20 cellular contexts compared by ENCODE assay signal in genomic region chr1:115665319-115665718, GRCh38. TPM values are rescaled to one million over a fixed set of nuclear protein-coding genes. Genes with fewer than 3 reads are reported as not detected.
DNase-seq lines count a peak whose midpoint lies in the region; ATAC-seq and TF ChIP-seq lines count a peak whose summit lies in the region.
"Had no signal": no experiment of that assay in that cellular context is flagged by ENCODE, and none has a peak within 500 bp of the region (broad histone marks: within the 10 kb centered on the region; RNA-seq: fewer than 3 reads in every experiment).

No MANE protein-coding gene starts in this region.

- no peak overlapping the region for H3K9ac ChIP-seq in endodermal cell (ENCODE audit: extremely low read depth, low read length, poor library complexity, severe bottlenecking)
- H3K9ac ChIP-seq: parathyroid adenoma had no signal

- peaks cover 13% of the 10 kb centered on the region for H3K4me1 Mint-ChIP-seq in endodermal cell
- H3K4me1 Mint-ChIP-seq: CD4-positive, alpha-beta memory T cell; naive B cell had no signal

- no peaks in the 10 kb centered on the region for H3K27me3 Mint-ChIP-seq in endodermal cell (ENCODE audit: insufficient read depth)
- H3K27me3 Mint-ChIP-seq: activated CD8-positive, alpha-beta T cell treated with anti-CD3 and anti-CD28 coated beads for 36 hours; activated naive CD8-positive, alpha-beta T cell; brain; CD4-positive, alpha-beta memory T cell; naive B cell had no signal

- H3K27ac ChIP-seq in endodermal cell (ENCODE audit: low read depth, low read length) = no peak overlapping the region
- H3K27ac ChIP-seq: esophagus muscularis mucosa, lower lobe of right lung, parathyroid adenoma had no signal

- no peak overlapping the region for H3K4me3 Mint-ChIP-seq in endodermal cell
- H3K4me3 Mint-ChIP-seq: activated CD8-positive, alpha-beta T cell treated with anti-CD3 and anti-CD28 coated beads for 36 hours; activated naive CD8-positive, alpha-beta T cell; activated T-cell treated with anti-CD3 and anti-CD28 coated beads, Interleukin-2, amount 50 U/mL, for 72 hours; brain; CD4-positive, alpha-beta memory T cell; naive B cell had no signal

- H3K27ac Mint-ChIP-seq in endodermal cell = peak overlapping the region; percentile 67
- H3K27ac Mint-ChIP-seq: activated CD8-positive, alpha-beta T cell treated with anti-CD3 and anti-CD28 coated beads for 36 hours; activated naive CD8-positive, alpha-beta T cell; activated T-cell treated with anti-CD3 and anti-CD28 coated beads, Interleukin-2, amount 50 U/mL, for 72 hours; CD4-positive, alpha-beta memory T cell; naive B cell had no signal

- H3K27me3 ChIP-seq in endodermal cell (ENCODE audit: control insufficient read depth, insufficient read depth, low read length, poor library complexity, severe bottlenecking) = no peaks in the 10 kb centered on the region
- H3K27me3 ChIP-seq: esophagus muscularis mucosa had no signal

- H3K36me3 Mint-ChIP-seq in endodermal cell (ENCODE audit: low read depth) = peaks cover 95% of the 10 kb centered on the region
- H3K36me3 Mint-ChIP-seq: naive B cell had no signal

- peaks cover 4% of the 10 kb centered on the region for H3K4me1 ChIP-seq in endodermal cell (ENCODE audit: control insufficient read depth, insufficient read depth, low read length)
- H3K4me1 ChIP-seq: lower lobe of right lung had no signal

- WGBS in endodermal cell (ENCODE audit: insufficient coverage in 1 of 2, insufficient read length in 1 of 2), 2 experiments = 89 to 97% methylated on average over 4 of the region's 4 CpGs

- TF ChIP-seq CTCF in endodermal cell (conservative IDR thresholded peaks at IDR 0.05) = no peak

- no peak overlapping the region for H3K4me3 ChIP-seq in endodermal cell (ENCODE audit: low read length)
- H3K4me3 ChIP-seq: esophagus muscularis mucosa, lower lobe of right lung had no signal

- ATAC-seq in HG02840 (IDR thresholded peaks at IDR 0.05; ENCODE audit: low FRiP score, unreplicated experiment) (no peak), HG02938 (IDR thresholded peaks at IDR 0.05; ENCODE audit: unreplicated experiment) (no peak), GM19023 (IDR thresholded peaks at IDR 0.05; ENCODE audit: unreplicated experiment) (no peak)
- ATAC-seq: activated CD8-positive, alpha-beta T cell treated with anti-CD3 and anti-CD28 coated beads for 36 hours; activated T-cell treated with anti-CD3 and anti-CD28 coated beads, Interleukin-2, amount 50 U/mL, for 72 hours; lower lobe of right lung had no signal

- no peaks in the 10 kb centered on the region for H3K9me3 Mint-ChIP-seq in endodermal cell
- H3K9me3 Mint-ChIP-seq: activated CD8-positive, alpha-beta T cell treated with anti-CD3 and anti-CD28 coated beads for 36 hours; naive B cell had no signal

- peaks cover 6% of the 10 kb centered on the region for H3K9me3 ChIP-seq in endodermal cell (ENCODE audit: control insufficient read depth, low read length)
- H3K9me3 ChIP-seq: esophagus muscularis mucosa, lower lobe of right lung had no signal

- DNase-seq in NCI-H748 (lab: John Stamatoyannopoulos, UW; ENCODE audit: unreplicated experiment) (peak; percentile 58), NCI-H748 treated with DMSO at 0.1 percent for 48 hours (lab: John Stamatoyannopoulos, UW) (no peak), NCI-H82 (lab: John Stamatoyannopoulos, UW) (peak; percentile 72), endodermal cell (no peak)
- DNase-seq in activated CD4-positive, alpha-beta T cell treated with anti-CD3 and anti-CD28 coated beads for 4 hours = no peak
- DNase-seq: activated CD8-positive, alpha-beta T cell treated with anti-CD3 and anti-CD28 coated beads for 36 hours; activated T-cell treated with anti-CD3 and anti-CD28 coated beads, Interleukin-2, amount 50 U/mL, for 72 hours; CD4-positive, alpha-beta memory T cell; dermis blood vessel endothelial cell; glutamatergic neuron; lower lobe of right lung; naive B cell; NCI-H774 had no signal

- peaks cover 98% of the 10 kb centered on the region for H3K36me3 ChIP-seq in endodermal cell (ENCODE audit: control insufficient read depth, insufficient read depth, low read length)

RNA-seq across cellular contexts. Expression of gene VANGL1, which starts 23.5 kb away (rescaled TPM):
- total RNA-seq in endodermal cell = 10 to 100 TPM; 47.2 to 66.4 TPM
- 14.6 TPM for polyA plus RNA-seq in endodermal cell (2013, experiment 1 of 2)
- polyA plus RNA-seq in endodermal cell (2013, experiment 2 of 2) = 16.4 TPM

Comparison
In these comparisons a context has a peak if more than half of its experiments do, and no peak if none do; other contexts are left out.
1. DNase-seq: peak in NCI-H748 (single experiment) and NCI-H82 (single experiment); none in NCI-H748 treated with DMSO at 0.1 percent for 48 hours (single experiment), endodermal cell (single experiment) and activated CD4-positive, alpha-beta T cell treated with anti-CD3 and anti-CD28 coated beads for 4 hours (0 of 2).